8 cellular contexts compared by ENCODE assay signal in the genomic region with DNA sequence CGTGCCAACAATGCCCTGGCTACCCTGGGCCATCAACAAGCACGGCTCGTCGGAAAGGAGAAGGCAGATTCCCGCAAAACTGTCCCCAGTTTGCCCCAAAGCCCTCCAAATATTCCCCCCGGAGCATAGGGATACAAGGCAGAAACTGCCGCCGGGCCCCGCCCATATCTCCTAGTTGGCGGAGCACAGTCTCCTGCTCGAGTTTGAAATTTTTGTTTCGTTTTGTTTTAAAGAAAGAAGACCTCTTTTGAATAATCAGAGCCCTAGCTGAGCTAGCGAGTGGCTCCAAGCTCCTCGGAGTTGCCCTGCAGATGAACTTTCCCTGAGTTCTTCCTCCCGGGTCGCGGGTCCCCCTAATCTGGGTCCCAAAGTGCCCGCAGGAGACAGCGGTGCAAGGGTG.
DNase-seq lines count a peak whose midpoint lies in the region; ATAC-seq and TF ChIP-seq lines count a peak whose summit lies in the region.

No MANE protein-coding gene starts in this region.

- peak overlapping the region; percentile 37 for H3K4me3 ChIP-seq in Jurkat, Clone E6-1 (ENCODE audit: low read length)

- no peaks in the 10 kb centered on the region for H3K36me3 Mint-ChIP-seq in endothelial cell (ENCODE audit: low read depth, unreplicated experiment)
- peaks cover 3 to 10% (median 3%) of the 10 kb centered on the region in 3 donors for H3K36me3 Mint-ChIP-seq in naive thymus-derived CD8-positive, alpha-beta T cell

- peak; percentile 21 for DNase-seq in AG08395 (ENCODE audit: low spot score)
- no peak for DNase-seq in Jurkat, Clone E6-1 (ENCODE audit: low read depth, low spot score)
- no peak for DNase-seq in endothelial cell (ENCODE audit: low spot score)
- DNase-seq in naive thymus-derived CD8-positive, alpha-beta T cell: peak in 3 of 10 donors; percentile 0 to 16 (median 7)
- DNase-seq in activated gamma-delta T cell treated with Interleukin-2 at 50 U/mL for 16 hours: no peak
- DNase-seq in retina: no peak

- POLR2A ChIA-PET in naive thymus-derived CD8-positive, alpha-beta T cell (lab: Charles Lee): no interaction called here

- peaks cover 11% of the 10 kb centered on the region for H3K4me1 Mint-ChIP-seq in endothelial cell (ENCODE audit: unreplicated experiment)
- peaks cover 3 to 15% (median 12%) of the 10 kb centered on the region in 4 donors for H3K4me1 Mint-ChIP-seq in naive thymus-derived CD8-positive, alpha-beta T cell

- TF ChIP-seq CTCF in endothelial cell (IDR thresholded peaks at IDR 0.05; ENCODE audit: unreplicated experiment): no peak

- peak; percentile 37 to 40 for ATAC-seq in naive thymus-derived CD8-positive, alpha-beta T cell
- no peak for ATAC-seq in GM19035 (IDR thresholded peaks at IDR 0.05; ENCODE audit: unreplicated experiment)
- no peak for ATAC-seq in GM21381 (IDR thresholded peaks at IDR 0.05; ENCODE audit: unreplicated experiment)

- H3K4me3 Mint-ChIP-seq in endothelial cell (ENCODE audit: unreplicated experiment): peak overlapping the region; percentile 82
- H3K4me3 Mint-ChIP-seq in naive thymus-derived CD8-positive, alpha-beta T cell: peak overlapping the region; percentile 69 to 89 (median 82)

- H3K27me3 Mint-ChIP-seq in endothelial cell (ENCODE audit: unreplicated experiment): no peaks in the 10 kb centered on the region
- peaks cover 34 to 64% (median 42%) of the 10 kb centered on the region in 5 donors for H3K27me3 Mint-ChIP-seq in naive thymus-derived CD8-positive, alpha-beta T cell

- H3K27ac Mint-ChIP-seq in endothelial cell (ENCODE audit: unreplicated experiment): no peak overlapping the region
- no peak overlapping the region for H3K27ac Mint-ChIP-seq in naive thymus-derived CD8-positive, alpha-beta T cell

- no peaks in the 10 kb centered on the region for H3K9me3 Mint-ChIP-seq in endothelial cell (ENCODE audit: unreplicated experiment)
- peaks cover 0 to 20% (median 4%) of the 10 kb centered on the region in 9 donors for H3K9me3 Mint-ChIP-seq in naive thymus-derived CD8-positive, alpha-beta T cell

Comparison
In these comparisons a context has a peak if more than half of its experiments do, and no peak if none do; other contexts are left out.
1. ATAC-seq: peak in naive thymus-derived CD8-positive, alpha-beta T cell (2 of 2); none in GM19035 (single experiment) and GM21381 (single experiment).